In genomic region chr9:33082538-33083326, GRCh38 we compare ENCODE assay signal across 1 cellular context.
A peak's percentile ranks its signal among the peaks of the same experiment; 100 is the strongest.
TF ChIP-seq lines count a peak whose summit lies in the region.

No MANE protein-coding gene starts in this region.

TF ChIP-seq in GM12878, 131 proteins besides CTCF, POLR2A, EP300 and RAD21 (continued from another document):
- TF ChIP-seq ZNF592 (IDR thresholded peaks at IDR 0.05), result no peak
- TF ChIP-seq SREBF1 (IDR thresholded peaks at IDR 0.05; ENCODE audit: low read length), result no peak
- no peak for TF ChIP-seq BMI1 (IDR thresholded peaks at IDR 0.05; ENCODE audit: borderline replicate concordance)
- 0 out of 4 replicates have a peak, but pooled peaks of 1 of the 2 experiments have one; percentile 19 for TF ChIP-seq IKZF2 (IDR thresholded peaks at IDR 0.05)
- no peak for TF ChIP-seq TCF12 (IDR thresholded peaks at IDR 0.05; ENCODE audit: low read depth, low read length)
- TF ChIP-seq E2F4 (IDR thresholded peaks at IDR 0.05; ENCODE audit: low read depth, low read length), result no peak
- no peak; the same call in 1 of the 2 replicates for TF ChIP-seq MTA2 (IDR thresholded peaks at IDR 0.05; ENCODE audit: low read depth)
- no peak for TF ChIP-seq RFX5 (IDR thresholded peaks at IDR 0.05; ENCODE audit: low read depth, low read length)
- TF ChIP-seq ELK1 (IDR thresholded peaks at IDR 0.05; ENCODE audit: low read depth, low read length), result no peak
